In genomic region chr22:24244144-24244787, GRCh38 we compare ENCODE assay signal across 10 cellular contexts. TPM values are rescaled to one million over a fixed set of nuclear protein-coding genes. Genes with fewer than 3 reads are reported as not detected.
DNase-seq lines count a peak whose midpoint lies in the region; ATAC-seq and TF ChIP-seq lines count a peak whose summit lies in the region.
"Had no signal": no experiment of that assay in that cellular context is flagged by ENCODE, and none has a peak within 500 bp of the region (broad histone marks: within the 10 kb centered on the region; RNA-seq: fewer than 3 reads in every experiment).

No MANE protein-coding gene starts in this region.

- H3K4me3 ChIP-seq in BE2C (ENCODE audit: low read depth, low read length), result no peak overlapping the region; the same call in 1 of the 2 replicates
- H3K4me3 ChIP-seq in duodenal mucosa (ENCODE audit: low read depth in 1 of 2, low read length in 2 of 2), result peak overlapping the region; percentile 29 to 50

- no peak for ATAC-seq in stimulated activated naive B cell treated with anti-CD40 and anti-IgM and Interleukin-4, amounts not matched to agents 10 μg/mL and 1 μg/mL and 100 μg/mL, for 72 hours (replicated peaks)
- ATAC-seq: left colon had no signal

- no peaks in the 10 kb centered on the region for H3K9me3 ChIP-seq in BE2C
- H3K9me3 ChIP-seq in duodenal mucosa (ENCODE audit: control insufficient read depth in 1 of 2, low read length in 2 of 2), result no peaks in the 10 kb centered on the region

- peaks cover 29% of the 10 kb centered on the region for H3K4me1 Mint-ChIP-seq in nephron progenitor cell
- H3K4me1 Mint-ChIP-seq in stimulated activated naive B cell treated with anti-CD40 and anti-IgM and Interleukin-4, amounts not matched to agents 10 μg/mL and 1 μg/mL and 100 μg/mL, for 72 hours, result peaks cover 15 to 27% of the 10 kb centered on the region in 2 donors

- intact Hi-C loops in posterior vena cava (cut with DNase I), result no loop called here

- H3K9me3 Mint-ChIP-seq in nephron progenitor cell, result no peaks in the 10 kb centered on the region
- H3K9me3 Mint-ChIP-seq in stimulated activated naive B cell treated with anti-CD40 and anti-IgM and Interleukin-4, amounts not matched to agents 10 μg/mL and 1 μg/mL and 100 μg/mL, for 72 hours, result no peaks in the 10 kb centered on the region

- DNase-seq in BE2C, result peak; percentile 67
- DNase-seq in MV-4-11 (lab: John Stamatoyannopoulos, UW), result peak; percentile 34
- DNase-seq in nephron progenitor cell, result no peak
- DNase-seq in NCI-H1436 treated with DMSO at 0.1 percent for 48 hours (lab: John Stamatoyannopoulos, UW), result no peak
- no peak for DNase-seq in AG20443 (ENCODE audit: low spot score)
- DNase-seq in posterior vena cava (ENCODE audit: low spot score), result no peak
- DNase-seq in stimulated activated naive B cell treated with anti-CD40 and anti-IgM and Interleukin-4, amounts not matched to agents 10 μg/mL and 1 μg/mL and 100 μg/mL, for 72 hours, result no peak
- DNase-seq: NCI-H510A treated with DMSO at 0.1 percent for 48 hours had no signal

- H3K9ac ChIP-seq in duodenal mucosa (ENCODE audit: low read depth in 1 of 2, low read length in 2 of 2), result no peak overlapping the region

- H3K36me3 Mint-ChIP-seq in nephron progenitor cell (ENCODE audit: low read depth), result no peaks in the 10 kb centered on the region
- no peaks in the 10 kb centered on the region for H3K36me3 Mint-ChIP-seq in stimulated activated naive B cell treated with anti-CD40 and anti-IgM and Interleukin-4, amounts not matched to agents 10 μg/mL and 1 μg/mL and 100 μg/mL, for 72 hours

- H3K27me3 ChIP-seq in BE2C (no peaks in the 10 kb centered on the region), duodenal mucosa (ENCODE audit: control insufficient read depth in 1 of 2, insufficient read depth in 2 of 2, low read length in 2 of 2) (no peaks in the 10 kb centered on the region)

- peak overlapping the region; percentile 66 for H3K27ac Mint-ChIP-seq in nephron progenitor cell
- H3K27ac Mint-ChIP-seq in stimulated activated naive B cell treated with anti-CD40 and anti-IgM and Interleukin-4, amounts not matched to agents 10 μg/mL and 1 μg/mL and 100 μg/mL, for 72 hours, result no peak overlapping the region

- H3K4me3 Mint-ChIP-seq in nephron progenitor cell, result no peak overlapping the region
- H3K4me3 Mint-ChIP-seq in stimulated activated naive B cell treated with anti-CD40 and anti-IgM and Interleukin-4, amounts not matched to agents 10 μg/mL and 1 μg/mL and 100 μg/mL, for 72 hours, result no peak overlapping the region

- H3K4me1 ChIP-seq in BE2C, result peaks cover 24% of the 10 kb centered on the region
- H3K4me1 ChIP-seq in duodenal mucosa (ENCODE audit: control insufficient read depth in 1 of 2, insufficient read depth in 2 of 2, low read length in 2 of 2), result peaks cover 4 to 14% of the 10 kb centered on the region in 2 donors

- H3K27ac ChIP-seq in duodenal mucosa (ENCODE audit: low read depth, low read length), result no peak overlapping the region

- no peaks in the 10 kb centered on the region for H3K27me3 Mint-ChIP-seq in nephron progenitor cell (ENCODE audit: low read depth, poor library complexity)
- H3K27me3 Mint-ChIP-seq in stimulated activated naive B cell treated with anti-CD40 and anti-IgM and Interleukin-4, amounts not matched to agents 10 μg/mL and 1 μg/mL and 100 μg/mL, for 72 hours, result no peaks in the 10 kb centered on the region

- H3K36me3 ChIP-seq in BE2C (no peaks in the 10 kb centered on the region), duodenal mucosa (ENCODE audit: control insufficient read depth in 1 of 2, insufficient read depth in 2 of 2, low read length in 2 of 2) (no peaks in the 10 kb centered on the region)

- TF ChIP-seq CTCF in BE2C (IDR thresholded peaks at IDR 0.05; ENCODE audit: low read depth, low read length), result no peak
- TF ChIP-seq CTCF in nephron progenitor cell (IDR thresholded peaks at IDR 0.05), result no peak

RNA-seq across cellular contexts. Expression of gene GGT5, which starts 0.6 kb away (rescaled TPM):
- polyA plus RNA-seq in BE2C (2012; ENCODE audit: insufficient read depth, insufficient read length, low read depth), result 0.94 TPM
- 100 to 1,000 TPM in 1 of 2 donors, 10 to 100 TPM in 1; 65.8 to 123 TPM for total RNA-seq in posterior vena cava

RNA-seq across cellular contexts. Expression of gene SPECC1L, which starts 26.4 kb away (rescaled TPM):
- 31.1 TPM for polyA plus RNA-seq in BE2C (2012; ENCODE audit: insufficient read depth, insufficient read length, low read depth)
- 10 to 100 TPM; 80.1 to 88.8 TPM for total RNA-seq in posterior vena cava

Comparison
In these comparisons a context has a peak if more than half of its experiments do, and no peak if none do; other contexts are left out.
1. DNase-seq: peak in BE2C (single experiment) and MV-4-11 (single experiment); none in nephron progenitor cell (single experiment), NCI-H1436 treated with DMSO at 0.1 percent for 48 hours (single experiment), AG20443 (single experiment), posterior vena cava (single experiment) and stimulated activated naive B cell treated with anti-CD40 and anti-IgM and Interleukin-4, amounts not matched to agents 10 μg/mL and 1 μg/mL and 100 μg/mL, for 72 hours (single experiment).